ENCODE assay signal across 8 cellular contexts in the genomic region with DNA sequence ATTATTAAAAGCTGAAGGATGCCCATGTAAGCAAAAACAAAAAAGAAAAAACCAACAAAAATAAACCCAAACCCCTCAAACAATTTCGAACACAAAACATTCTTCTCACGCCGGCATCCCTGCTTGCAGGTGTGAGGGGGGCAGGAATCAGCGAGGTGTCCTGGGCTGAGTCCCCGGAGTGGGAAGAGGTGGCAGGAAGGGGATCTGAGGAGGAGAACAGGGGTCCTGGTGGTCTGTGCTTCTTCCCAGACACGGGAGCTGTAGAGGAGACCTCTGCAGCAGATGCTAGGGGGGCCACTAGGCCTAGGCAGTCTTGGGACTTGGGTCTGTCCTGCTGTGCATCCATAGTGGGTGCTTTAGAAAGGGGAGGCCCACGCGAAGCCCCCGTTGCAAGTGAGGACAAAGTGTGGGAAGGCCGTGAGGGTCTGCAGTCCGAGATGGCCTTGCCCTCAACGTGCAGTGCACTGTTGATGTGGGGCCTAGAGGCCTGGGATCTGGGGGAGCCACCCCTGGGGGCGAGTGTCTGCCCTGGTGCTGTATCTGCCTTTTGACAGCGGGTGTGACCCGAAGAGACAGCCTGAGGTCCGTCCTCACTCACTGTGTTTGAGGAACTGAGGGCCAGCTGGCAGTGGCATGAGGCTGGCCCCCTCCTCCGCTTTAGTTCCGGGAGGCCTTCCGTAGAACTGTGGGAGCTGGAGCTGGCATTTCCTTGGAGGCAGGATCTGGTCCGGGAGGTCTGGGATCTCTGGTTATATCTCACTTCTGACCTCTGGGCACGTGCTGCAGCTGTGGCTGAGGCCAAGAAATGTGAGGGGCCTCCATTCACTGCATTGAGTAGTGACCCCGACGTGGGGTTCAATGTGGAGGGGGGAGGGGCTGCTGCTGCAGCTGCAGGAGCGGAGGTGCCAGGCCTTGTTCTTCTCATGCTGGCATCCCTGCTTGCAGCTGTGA.
A peak's percentile ranks its signal among the peaks of the same experiment; 100 is the strongest.
DNase-seq lines count a peak whose midpoint lies in the region; ATAC-seq and TF ChIP-seq lines count a peak whose summit lies in the region.
"Not testable (repeated sequence)": the region's sequence is repeated elsewhere in the genome, so short reads cannot be mapped to it uniquely, and the experiment has no call there.

No MANE protein-coding gene starts in this region.

- not testable (repeated sequence) for H3K79me2 ChIP-seq in SK-N-SH (ENCODE audit: insufficient read depth); neural progenitor cell (ENCODE audit: low read depth)

- H3K27ac Mint-ChIP-seq in activated naive CD4-positive, alpha-beta T cell treated with anti-CD3 and anti-CD28 coated beads, Interleukin-2, amount 50 U/mL, for 24 hours: peak overlapping the region; percentile 30
- H3K27ac Mint-ChIP-seq in neural progenitor cell: peak overlapping the region; percentile 69

- not testable (repeated sequence) for TF ChIP-seq RAD21 in SK-N-SH (IDR thresholded peaks at IDR 0.05; ENCODE audit: low read length)

- H4K20me1 ChIP-seq in SK-N-SH (ENCODE audit: insufficient read depth); neural progenitor cell (ENCODE audit: low read depth): not testable (repeated sequence)

- DNase-seq in SK-N-SH; neural progenitor cell (ENCODE audit: low spot score): not testable (repeated sequence)
- DNase-seq in coronary artery (ENCODE audit: low spot score) (peak; percentile 71), cardiac septum (ENCODE audit: low spot score) (peak; percentile 81), left kidney (ENCODE audit: low read depth, low spot score) (peak; percentile 59), sigmoid colon (peak; percentile 70), upper lobe of right lung (peak; percentile 76)

- not testable (repeated sequence) for H3K9ac ChIP-seq in SK-N-SH, neural progenitor cell

- not testable (repeated sequence) for H3K4me3 Mint-ChIP-seq in activated naive CD4-positive, alpha-beta T cell treated with anti-CD3 and anti-CD28 coated beads, Interleukin-2, amount 50 U/mL, for 24 hours; neural progenitor cell

- H3K27me3 ChIP-seq in SK-N-SH (ENCODE audit: insufficient read depth); neural progenitor cell; sigmoid colon; upper lobe of right lung: not testable (repeated sequence)

- TF ChIP-seq POLR2A in sigmoid colon (IDR thresholded peaks at IDR 0.05): not testable (repeated sequence)

- H3K4me3 ChIP-seq in SK-N-SH (ENCODE audit: low read depth in 2 of 2, low read length in 1 of 2); coronary artery; neural progenitor cell; sigmoid colon; upper lobe of right lung: not testable (repeated sequence)

- not testable (repeated sequence) for H3K9me3 Mint-ChIP-seq in activated naive CD4-positive, alpha-beta T cell treated with anti-CD3 and anti-CD28 coated beads, Interleukin-2, amount 50 U/mL, for 24 hours; neural progenitor cell

- POLR2A ChIA-PET in SK-N-SH (lab: Yijun Ruan, JAX): not testable (repeated sequence)

- H2AFZ ChIP-seq in SK-N-SH (ENCODE audit: low read depth); neural progenitor cell (replicated peaks): not testable (repeated sequence)

- TF ChIP-seq EP300 in SK-N-SH (IDR thresholded peaks at IDR 0.05; ENCODE audit: borderline replicate concordance in 1 of 2, low read depth in 1 of 2, low read length in 1 of 2); sigmoid colon (IDR thresholded peaks at IDR 0.05): not testable (repeated sequence)

- not testable (repeated sequence) for H3K27me3 Mint-ChIP-seq in activated naive CD4-positive, alpha-beta T cell treated with anti-CD3 and anti-CD28 coated beads, Interleukin-2, amount 50 U/mL, for 24 hours; neural progenitor cell (ENCODE audit: insufficient read depth, low read depth)

- not testable (repeated sequence) for H3F3A ChIP-seq in SK-N-SH (replicated peaks; ENCODE audit: insufficient read depth); neural progenitor cell (ENCODE audit: low read depth)

- 91% methylated on average over 24 of the region's 24 CpGs for WGBS in SK-N-SH (ENCODE audit: low lambda C conversion rate)
- 93 to 95% methylated on average over 24 of the region's 24 CpGs for WGBS in sigmoid colon, 2 donors

- H3K27ac ChIP-seq in SK-N-SH (ENCODE audit: low read depth in 2 of 2, low read length in 1 of 2): peak overlapping the region in 1 of 2 experiments; percentile 79; a peak in 2 of 4 replicates
- H3K27ac ChIP-seq in coronary artery, neural progenitor cell, sigmoid colon, upper lobe of right lung: not testable (repeated sequence)

- peaks cover 0 to 19% of the 10 kb centered on the region in 2 experiments; a peak in 2 of 4 replicates for H3K4me1 ChIP-seq in SK-N-SH (ENCODE audit: control insufficient read depth in 1 of 2, insufficient read depth in 2 of 2, low read depth in 1 of 2, low read length in 1 of 2)
- not testable (repeated sequence) for H3K4me1 ChIP-seq in neural progenitor cell, sigmoid colon, upper lobe of right lung

- not testable (repeated sequence) for H3K9me3 ChIP-seq in SK-N-SH; neural progenitor cell (ENCODE audit: low read depth); sigmoid colon; upper lobe of right lung

- not testable (repeated sequence) for H3K9me2 ChIP-seq in SK-N-SH

- not testable (repeated sequence) for TF ChIP-seq CTCF in SK-N-SH (IDR thresholded peaks at IDR 0.05); coronary artery (IDR thresholded peaks at IDR 0.05); neural progenitor cell (IDR thresholded peaks at IDR 0.05); sigmoid colon (IDR thresholded peaks at IDR 0.05); upper lobe of right lung (IDR thresholded peaks at IDR 0.05)

- CTCF ChIA-PET in SK-N-SH (lab: Yijun Ruan, JAX): interaction anchor here (1.4 kb wide), 1 partner anchor 22 kb away, joined by 6 read pairs; no protein-coding TSS in a partner anchor

- not testable (repeated sequence) for H3K36me3 Mint-ChIP-seq in activated naive CD4-positive, alpha-beta T cell treated with anti-CD3 and anti-CD28 coated beads, Interleukin-2, amount 50 U/mL, for 24 hours
- H3K36me3 Mint-ChIP-seq in neural progenitor cell: peaks cover 17% of the 10 kb centered on the region

- not testable (repeated sequence) for ATAC-seq in upper lobe of right lung

- not testable (repeated sequence) for H3K4me1 Mint-ChIP-seq in activated naive CD4-positive, alpha-beta T cell treated with anti-CD3 and anti-CD28 coated beads, Interleukin-2, amount 50 U/mL, for 24 hours; neural progenitor cell

- intact Hi-C loops in cardiac septum (cut with DNase I); sigmoid colon (cut with DNase I); upper lobe of right lung (cut with DNase I): not testable (repeated sequence)

- not testable (repeated sequence) for H3K4me2 ChIP-seq in SK-N-SH, neural progenitor cell

- not testable (repeated sequence) for H3K36me3 ChIP-seq in SK-N-SH (replicated peaks in 1 of 2; ENCODE audit: control insufficient read depth in 1 of 2, insufficient read depth in 2 of 2, low read length in 1 of 2); neural progenitor cell; upper lobe of right lung
- peaks cover 0 to 13% (median 7%) of the 10 kb centered on the region in 4 donors for H3K36me3 ChIP-seq in sigmoid colon

TF ChIP-seq in SK-N-SH, 30 proteins besides CTCF, POLR2A, EP300 and RAD21:
- TF ChIP-seq CHD2 (IDR thresholded peaks at IDR 0.05; ENCODE audit: low read length, partially characterized antibody) (peak; percentile 35), RCOR1 (IDR thresholded peaks at IDR 0.05; ENCODE audit: low read length) (0 out of 2 replicates have a peak, but pooled peaks have one; percentile 15), GATA2 (CRISPR knock-in tag; IDR thresholded peaks at IDR 0.05) (peak; percentile 24; the same call in 1 of the 2 replicates)
